8 cellular contexts compared by ENCODE assay signal in genomic region chr6:31497595-31498476, GRCh38. TPM values are rescaled to one million over a fixed set of nuclear protein-coding genes. Genes with fewer than 3 reads are reported as not detected.
DNase-seq lines count a peak whose midpoint lies in the region; ATAC-seq and TF ChIP-seq lines count a peak whose summit lies in the region.

Gene MICB, plus strand, starts transcription at chr6:31498145. Its CDS starts 49 bp downstream, at chr6:31498194.

- peak; percentile 52 for ATAC-seq in GM21423 (IDR thresholded peaks at IDR 0.05; ENCODE audit: unreplicated experiment)

- H3K4me3 ChIP-seq in astrocyte of the spinal cord (ENCODE audit: low read depth, low read length), result peak within 1 kb of the TSS; percentile 60
- peak within 1 kb of the TSS; percentile 68 for H3K4me3 ChIP-seq in skeletal muscle cell (ENCODE audit: low read depth, low read length)

- in situ Hi-C loops in astrocyte of the spinal cord (cut with HindIII; ENCODE audit: low sequenced_read_pairs), result no loop called here

- TF ChIP-seq CTCF in astrocyte of the spinal cord (IDR thresholded peaks at IDR 0.05; ENCODE audit: low read depth, low read length), result no peak

- peak; percentile 74 for DNase-seq in COLO829 (ENCODE audit: low spot score)
- peak; percentile 65 for DNase-seq in LHCN-M2 (ENCODE audit: low read depth)
- DNase-seq in T-helper 9 cell, result peak; percentile 83
- DNase-seq in astrocyte of the spinal cord (ENCODE audit: low read depth, low spot score), result peak; percentile 72
- peak; percentile 89 for DNase-seq in iPS DF 19.7 (ENCODE audit: low read depth, low spot score)
- peak; percentile 48 for DNase-seq in skeletal muscle cell (ENCODE audit: low read depth)
- DNase-seq in GM19240 (ENCODE audit: insufficient read length, low spot score), result no peak

RNA-seq across cellular contexts. Expression of gene MICB, which starts in this region (rescaled TPM):
- 10.6 and 13.0 TPM in 2 replicates for total RNA-seq in LHCN-M2 (2014; rRNA removed)
- polyA plus RNA-seq in LHCN-M2 (2012), result 10.1 TPM
